Comparison of ENCODE assay signal across 17 cellular contexts in genomic region chr2:29417630-29418029, GRCh38.
DNase-seq lines count a peak whose midpoint lies in the region; ATAC-seq and TF ChIP-seq lines count a peak whose summit lies in the region.
"Had no signal": no experiment of that assay in that cellular context is flagged by ENCODE, and none has a peak within 500 bp of the region (broad histone marks: within the 10 kb centered on the region; RNA-seq: fewer than 3 reads in every experiment).

No MANE protein-coding gene starts in this region.

- peak overlapping the region in 1 of 3 experiments; percentile 72 for H3K27ac Mint-ChIP-seq in nephron
- H3K27ac Mint-ChIP-seq: CD4-positive, alpha-beta T cell; H9 had no signal

- H3K27ac ChIP-seq in tibial nerve = no peak overlapping the region
- H3K27ac ChIP-seq: 22Rv1, A549, C4-2B had no signal

- peak; percentile 3 for TF ChIP-seq CTCF in GM12864 (IDR thresholded peaks at IDR 0.05; ENCODE audit: low read depth, low read length, missing control alignments)
- peak; percentile 43 for TF ChIP-seq CTCF in choroid plexus epithelial cell (conservative IDR thresholded peaks at IDR 0.05; ENCODE audit: low read depth, low read length)
- peak in 2 of 3 experiments; percentile 23 to 26 for TF ChIP-seq CTCF in nephron (IDR thresholded peaks at IDR 0.05; ENCODE audit: unreplicated experiment in 3 of 3)
- TF ChIP-seq CTCF in tibial nerve (IDR thresholded peaks at IDR 0.05) = no peak

- peaks cover 5% of the 10 kb centered on the region for H3K9me3 Mint-ChIP-seq in nephron
- H3K9me3 Mint-ChIP-seq: CD4-positive, alpha-beta T cell; H9 had no signal

- 53 to 54% methylated on average over 6 of the region's 6 CpGs for WGBS in tibial nerve, 2 donors

- no peak overlapping the region for H3K4me3 ChIP-seq in GM12864 (ENCODE audit: low read depth, low read length)
- H3K4me3 ChIP-seq in choroid plexus epithelial cell (ENCODE audit: low read depth, low read length) = no peak overlapping the region
- no peak overlapping the region for H3K4me3 ChIP-seq in tibial nerve
- H3K4me3 ChIP-seq: A549, GM12878 had no signal

- H3K9me3 ChIP-seq in tibial nerve = no peaks in the 10 kb centered on the region
- H3K9me3 ChIP-seq: A549, Caco-2 had no signal

- no peaks in the 10 kb centered on the region for H3K36me3 ChIP-seq in tibial nerve

- ATAC-seq in HG03108 (IDR thresholded peaks at IDR 0.05; ENCODE audit: unreplicated experiment) = no peak
- ATAC-seq: GM12878 had no signal

- H3K27me3 ChIP-seq in tibial nerve = no peaks in the 10 kb centered on the region

- no peak overlapping the region for H3K4me3 Mint-ChIP-seq in nephron
- H3K4me3 Mint-ChIP-seq: CD4-positive, alpha-beta T cell; H9 had no signal

- no peak for TF ChIP-seq EP300 in tibial nerve (IDR thresholded peaks at IDR 0.05)

- H3K4me1 ChIP-seq in tibial nerve = no peaks in the 10 kb centered on the region
- H3K4me1 ChIP-seq: A549, Caco-2 had no signal

- H3K36me3 Mint-ChIP-seq in nephron (ENCODE audit: low read depth) = no peaks in the 10 kb centered on the region

- TF ChIP-seq POLR2A in tibial nerve (IDR thresholded peaks at IDR 0.05) = no peak

- peaks cover 32% of the 10 kb centered on the region for H3K4me1 Mint-ChIP-seq in nephron

- peaks cover 9% of the 10 kb centered on the region for H3K27me3 Mint-ChIP-seq in nephron (ENCODE audit: low read depth)

- DNase-seq in GM12864 (ENCODE audit: low read depth) (no peak), NCI-H2227 treated with DMSO at 0.1 percent for 48 hours (lab: John Stamatoyannopoulos, UW) (peak; percentile 88), choroid plexus epithelial cell (ENCODE audit: low read depth) (peak; percentile 43), tibial nerve (ENCODE audit: low spot score in 2 of 2) (no peak), DMS79 (lab: John Stamatoyannopoulos, UW) (no peak)
- DNase-seq in activated CD4-positive, alpha-beta T cell treated with anti-CD3 and anti-CD28 coated beads for 1 hour = no peak
- DNase-seq: AML-193; Caco-2; CD4-positive, alpha-beta T cell; GF-D8; H9 had no signal

Comparison
In these comparisons a context has a peak if more than half of its experiments do, and no peak if none do; other contexts are left out.
1. DNase-seq: peak in NCI-H2227 treated with DMSO at 0.1 percent for 48 hours (single experiment) and choroid plexus epithelial cell (single experiment); none in GM12864 (single experiment), tibial nerve (0 of 2), activated CD4-positive, alpha-beta T cell treated with anti-CD3 and anti-CD28 coated beads for 1 hour (single experiment) and DMS79 (single experiment).
2. CTCF ChIP-seq: peak in GM12864 (single experiment), choroid plexus epithelial cell (single experiment) and nephron (2 of 3); none in tibial nerve (0 of 5).